Comparison of ENCODE assay signal across 28 cellular contexts in genomic region chr9:91382298-91382697, GRCh38.
"Had no signal": no experiment of that assay in that cellular context is flagged by ENCODE, and none has a peak within 500 bp of the region (broad histone marks: within the 10 kb centered on the region; RNA-seq: fewer than 3 reads in every experiment).

No MANE protein-coding gene starts in this region.

- DNase-seq: activated B cell treated with CpG ODN at 0.5 μM for 24 hours; activated CD4-positive, alpha-beta T cell treated with anti-CD3 and anti-CD28 coated beads for 48 hours; activated CD4-positive, alpha-beta T cell treated with anti-CD3 and anti-CD28 coated beads, Interleukin-2, amount 50 U/mL, for 1 hour; activated CD4-positive, alpha-beta T cell treated with anti-CD3 and anti-CD28 coated beads, Interleukin-2, amount 50 U/mL, for 48 hours; activated CD8-positive, alpha-beta memory T cell treated with anti-CD3 and anti-CD28 coated beads for 24 hours; activated CD8-positive, alpha-beta T cell treated with anti-CD3 and anti-CD28 coated beads for 36 hours; activated effector memory CD4-positive, alpha-beta T cell treated with Interleukin-2 at 50 U/mL for 16 hours; activated gamma-delta T cell treated with Interleukin-2 at 50 U/mL for 16 hours; activated naive CD4-positive, alpha-beta T cell treated with anti-CD3 and anti-CD28 coated beads, Interleukin-2, amount 50 U/mL, for 16 hours; activated naive CD4-positive, alpha-beta T cell treated with Interleukin-2 at 50 U/mL for 16 hours; activated T-cell treated with anti-CD3 and anti-CD28 coated beads, Interleukin-2, amount 50 U/mL, for 4 hours; amniotic stem cell; anterior cingulate cortex; brain microvascular endothelial cell; central memory CD4-positive, alpha-beta T cell; cerebellar nuclear complex; colonic mucosa; dorsolateral prefrontal cortex; effector memory CD4-positive, alpha-beta T cell; endodermal cell; foreskin keratinocyte; gastrocnemius medialis; glutamatergic neuron; heart left ventricle; T-helper 9 cell; WERI-Rb-1 had no signal

- H3K36me3 ChIP-seq: brain microvascular endothelial cell, cardiac muscle cell, colonic mucosa, gastrocnemius medialis, heart left ventricle, WERI-Rb-1 had no signal

- H3K4me3 ChIP-seq: cardiac muscle cell, colonic mucosa, dorsolateral prefrontal cortex, gastrocnemius medialis, heart left ventricle had no signal

- H3K27me3 ChIP-seq: brain microvascular endothelial cell, cardiac muscle cell, colonic mucosa, dorsolateral prefrontal cortex, foreskin keratinocyte, gastrocnemius medialis, heart left ventricle had no signal

- FAIRE-seq: astrocyte had no signal
